In the genomic region with DNA sequence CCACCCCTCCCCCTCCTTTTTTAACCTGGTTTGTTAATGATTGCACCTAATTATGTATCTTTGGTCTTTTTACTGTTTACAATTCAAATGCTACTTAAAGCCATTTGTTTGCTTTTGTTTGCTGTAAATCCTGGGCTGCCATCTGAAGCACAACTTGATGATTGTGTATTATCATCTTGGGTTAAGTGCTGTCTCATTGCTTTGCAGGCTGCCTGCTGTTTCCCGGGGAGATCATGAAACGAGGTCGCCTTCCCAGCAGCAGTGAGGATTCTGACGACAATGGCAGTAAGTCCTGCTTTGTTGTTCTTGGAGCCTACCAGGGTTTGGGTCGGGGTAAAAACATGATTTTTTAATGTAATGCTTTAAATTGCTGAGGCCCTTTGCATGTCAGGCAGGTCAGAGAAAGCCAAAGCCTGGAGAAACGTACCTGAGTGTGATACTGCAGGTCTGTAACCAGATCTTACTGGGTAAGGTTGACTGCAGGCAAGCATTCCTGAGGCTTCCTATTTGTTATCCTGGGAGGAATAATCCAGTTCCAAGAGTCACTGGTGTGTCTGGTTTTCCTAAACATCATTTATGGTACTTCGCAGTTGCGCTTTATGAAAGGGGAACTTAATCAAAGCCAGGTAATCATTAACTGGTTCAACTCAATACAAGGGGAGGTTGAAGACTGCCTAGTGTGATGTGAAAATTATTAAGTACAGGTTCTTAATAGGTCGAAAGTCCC, we compare ENCODE assay signal across 8 cellular contexts. TPM values are rescaled to one million over a fixed set of nuclear protein-coding genes. Genes with fewer than 3 reads are reported as not detected.
DNase-seq lines count a peak whose midpoint lies in the region; ATAC-seq and TF ChIP-seq lines count a peak whose summit lies in the region.

No MANE protein-coding gene starts in this region.

- H4K8ac ChIP-seq in neuronal stem cell (ENCODE audit: low read depth, low read length) = no peak overlapping the region

- no peak overlapping the region for H3K9ac ChIP-seq in neuronal stem cell (ENCODE audit: low read depth, low read length, poor library complexity)

- no peak overlapping the region for H2AK5ac ChIP-seq in neuronal stem cell (ENCODE audit: low read depth, low read length)

- H3K36me3 ChIP-seq in neuronal stem cell (replicated peaks in 1 of 2; ENCODE audit: control insufficient read depth in 2 of 2, insufficient read depth in 2 of 2, low read length in 2 of 2) = peaks cover 10 to 58% of the 10 kb centered on the region in 2 donors

- no peak overlapping the region for H3K18ac ChIP-seq in neuronal stem cell (ENCODE audit: low read length)

- no peak overlapping the region for H3K4me3 Mint-ChIP-seq in activated CD4-positive, alpha-beta T cell treated with anti-CD3 and anti-CD28 coated beads for 36 hours

- CTCF ChIA-PET in activated CD4-positive, alpha-beta T cell treated with anti-CD3 and anti-CD28 coated beads for 36 hours (lab: Charles Lee) = no interaction called here

- DNase-seq in activated CD4-positive, alpha-beta T cell treated with anti-CD3 and anti-CD28 coated beads for 36 hours = no peak
- DNase-seq in activated CD4-positive, alpha-beta T cell treated with anti-CD3 and anti-CD28 coated beads for 1 hour = no peak
- DNase-seq in astrocyte of the spinal cord (ENCODE audit: low read depth, low spot score) (peak; percentile 75), neuronal stem cell (ENCODE audit: low spot score) (peak; percentile 39), SKM-1 (lab: John Stamatoyannopoulos, UW; ENCODE audit: unreplicated experiment) (no peak), KBM-7 (no peak), HuH-7 (ENCODE audit: low spot score) (no peak)

- H2BK120ac ChIP-seq in neuronal stem cell (ENCODE audit: low read depth, low read length) = no peak overlapping the region

- no peak overlapping the region for H3K4me2 ChIP-seq in neuronal stem cell (ENCODE audit: insufficient read depth, low read length, poor library complexity, severe bottlenecking)

- no peak for TF ChIP-seq CTCF in astrocyte of the spinal cord (IDR thresholded peaks at IDR 0.05; ENCODE audit: low read depth, low read length)

- H3K4me1 Mint-ChIP-seq in activated CD4-positive, alpha-beta T cell treated with anti-CD3 and anti-CD28 coated beads for 36 hours = peaks cover 47% of the 10 kb centered on the region

- H3K27ac Mint-ChIP-seq in activated CD4-positive, alpha-beta T cell treated with anti-CD3 and anti-CD28 coated beads for 36 hours = peak overlapping the region; percentile 24

- H3K79me1 ChIP-seq in neuronal stem cell (ENCODE audit: low read depth, low read length) = peaks cover 11% of the 10 kb centered on the region

- H3K9me3 Mint-ChIP-seq in activated CD4-positive, alpha-beta T cell treated with anti-CD3 and anti-CD28 coated beads for 36 hours (ENCODE audit: low read depth) = peaks cover 3% of the 10 kb centered on the region

- POLR2A ChIA-PET in activated CD4-positive, alpha-beta T cell treated with anti-CD3 and anti-CD28 coated beads for 36 hours (lab: Charles Lee) = no interaction called here

- H3K27me3 ChIP-seq in neuronal stem cell (ENCODE audit: control insufficient read depth in 3 of 3, insufficient read depth in 3 of 3, low read depth in 1 of 3, low read length in 3 of 3) = no peaks in the 10 kb centered on the region

- H2BK12ac ChIP-seq in neuronal stem cell (ENCODE audit: low read length) = no peak overlapping the region

- no peak overlapping the region for H2AFZ ChIP-seq in neuronal stem cell (ENCODE audit: low read length)

- no peaks in the 10 kb centered on the region for H3K27me3 Mint-ChIP-seq in activated CD4-positive, alpha-beta T cell treated with anti-CD3 and anti-CD28 coated beads for 36 hours

- H3K27ac ChIP-seq in neuronal stem cell (replicated peaks; ENCODE audit: low read length) = no peak overlapping the region

- no peak overlapping the region for H4K91ac ChIP-seq in neuronal stem cell (ENCODE audit: low read depth, low read length, poor library complexity)

- H3K14ac ChIP-seq in neuronal stem cell (ENCODE audit: low read length) = no peak overlapping the region

- in situ Hi-C loops in astrocyte of the spinal cord (cut with HindIII; ENCODE audit: low sequenced_read_pairs) (no loop called here), KBM-7 (cut with MboI; ENCODE audit: low pct_unique_long_range_greater_than_20kb, low sequenced_read_pairs) (no loop called here)

- WGBS in neuronal stem cell (ENCODE audit: extremely low coverage in 2 of 2, insufficient read length in 2 of 2, insufficient replicate concordance in 1 of 2), 2 donors = no CpG with 5 or more reads among the region's 9 CpGs

- H3K4me3 ChIP-seq in astrocyte of the spinal cord (ENCODE audit: low read depth, low read length) (no peak overlapping the region), neuronal stem cell (ENCODE audit: low read length in 2 of 2) (no peak overlapping the region)

- H2BK5ac ChIP-seq in neuronal stem cell (ENCODE audit: low read length) = no peak overlapping the region

- peaks cover 47% of the 10 kb centered on the region for H3K36me3 Mint-ChIP-seq in activated CD4-positive, alpha-beta T cell treated with anti-CD3 and anti-CD28 coated beads for 36 hours (ENCODE audit: low read depth)

- H2BK15ac ChIP-seq in neuronal stem cell (ENCODE audit: low read length) = no peak overlapping the region

- H3K4me1 ChIP-seq in neuronal stem cell (ENCODE audit: control insufficient read depth in 2 of 2, insufficient read depth in 1 of 2, low read depth in 1 of 2, low read length in 2 of 2) = peaks cover 15 to 17% of the 10 kb centered on the region in 2 donors

- ATAC-seq in activated CD4-positive, alpha-beta T cell treated with anti-CD3 and anti-CD28 coated beads for 36 hours = no peak
- ATAC-seq in HG03457 (IDR thresholded peaks at IDR 0.05; ENCODE audit: unreplicated experiment) = peak; percentile 33

- intact Hi-C loops in activated CD4-positive, alpha-beta T cell treated with anti-CD3 and anti-CD28 coated beads for 36 hours (cut with DNase I, micrococcal nuclease) = no loop called here

- H3K23ac ChIP-seq in neuronal stem cell (ENCODE audit: low read depth, low read length, poor library complexity) = no peak overlapping the region

- H3K4ac ChIP-seq in neuronal stem cell (ENCODE audit: low read length) = no peak overlapping the region

- peaks cover 0 to 4% of the 10 kb centered on the region in 2 donors for H3K9me3 ChIP-seq in neuronal stem cell (replicated peaks in 1 of 2; ENCODE audit: control insufficient read depth in 2 of 2, insufficient read depth in 1 of 2, low read depth in 1 of 2, low read length in 2 of 2)

RNA-seq across cellular contexts. Expression of a gene that starts 22.2 kb away (rescaled TPM):
- 10 to 100 TPM; 25.5 to 28.4 TPM for total RNA-seq in activated CD4-positive, alpha-beta T cell treated with anti-CD3 and anti-CD28 coated beads for 36 hours
- polyA plus RNA-seq in neuronal stem cell (2013, experiment 1 of 2) = 30.6 TPM
- 31.4 TPM for polyA plus RNA-seq in neuronal stem cell (2013, experiment 2 of 2)

Comparison
In these comparisons a context has a peak if more than half of its experiments do, and no peak if none do; other contexts are left out.
1. DNase-seq: peak in astrocyte of the spinal cord (single experiment) and neuronal stem cell (single experiment); none in activated CD4-positive, alpha-beta T cell treated with anti-CD3 and anti-CD28 coated beads for 36 hours (single experiment), activated CD4-positive, alpha-beta T cell treated with anti-CD3 and anti-CD28 coated beads for 1 hour (single experiment), SKM-1 (single experiment), KBM-7 (single experiment) and HuH-7 (single experiment).